19 cellular contexts compared by ENCODE assay signal in genomic region chr1:193346085-193346484, GRCh38.
A peak's percentile ranks its signal among the peaks of the same experiment; 100 is the strongest.
DNase-seq lines count a peak whose midpoint lies in the region; ATAC-seq and TF ChIP-seq lines count a peak whose summit lies in the region.
"Had no signal": no experiment of that assay in that cellular context is flagged by ENCODE, and none has a peak within 500 bp of the region (broad histone marks: within the 10 kb centered on the region; RNA-seq: fewer than 3 reads in every experiment).

No MANE protein-coding gene starts in this region.

- H3K4me3 Mint-ChIP-seq in mesothelial cell of epicardium = no peak overlapping the region
- H3K4me3 Mint-ChIP-seq in osteocyte (ENCODE audit: unreplicated experiment) = no peak overlapping the region
- H3K4me3 Mint-ChIP-seq: CD4-positive, CD25-positive, alpha-beta regulatory T cell; CD8-positive, alpha-beta memory T cell; GM23338; HFFc6 had no signal

- no peak for ATAC-seq in HG03520 (IDR thresholded peaks at IDR 0.05; ENCODE audit: unreplicated experiment)
- ATAC-seq: GM23338, HCT116, HepG2 had no signal

- H3K36me3 ChIP-seq in A673 (ENCODE audit: insufficient read depth, low read length, poor library complexity, severe bottlenecking) (no peaks in the 10 kb centered on the region), colonic mucosa (no peaks in the 10 kb centered on the region)
- H3K36me3 ChIP-seq: BE2C had no signal

- H3K27me3 ChIP-seq in A673 (replicated peaks; ENCODE audit: insufficient read depth, low read depth, low read length, poor library complexity) = no peaks in the 10 kb centered on the region
- H3K27me3 ChIP-seq in colonic mucosa = no peaks in the 10 kb centered on the region
- H3K27me3 ChIP-seq: BE2C had no signal

- H3K36me3 Mint-ChIP-seq in mesothelial cell of epicardium = no peaks in the 10 kb centered on the region
- H3K36me3 Mint-ChIP-seq in osteocyte (ENCODE audit: unreplicated experiment) = no peaks in the 10 kb centered on the region
- H3K36me3 Mint-ChIP-seq: CD4-positive, CD25-positive, alpha-beta regulatory T cell had no signal

- no peaks in the 10 kb centered on the region for H3K9me3 ChIP-seq in A673 (ENCODE audit: low read depth, low read length, poor library complexity, severe bottlenecking)
- H3K9me3 ChIP-seq in colonic mucosa = no peaks in the 10 kb centered on the region
- H3K9me3 ChIP-seq: BE2C had no signal

- intact Hi-C loops in A673 (cut with micrococcal nuclease; ENCODE audit: unreplicated experiment) = loop anchor here (5.0 to 10.0 kb wide), 2 partner anchors 169 to 291 kb away; partner anchors contain the start of genes RO60 and UCHL5
- intact Hi-C loops in colonic mucosa (cut with DNase I) = no loop called here

- TF ChIP-seq CTCF in mesothelial cell of epicardium (IDR thresholded peaks at IDR 0.05; ENCODE audit: unreplicated experiment) (no peak), osteocyte (IDR thresholded peaks at IDR 0.05) (no peak), A673 (conservative IDR thresholded peaks at IDR 0.05; ENCODE audit: low read depth, low read length) (no peak), colonic mucosa (IDR thresholded peaks at IDR 0.05) (no peak)

- POLR2A ChIA-PET in A673 (lab: Charles Lee; ENCODE audit: low non-redundant PET) = no interaction called here

- DNase-seq in HuH-7 (ENCODE audit: low spot score) = peak; percentile 54
- no peak for DNase-seq in mesothelial cell of epicardium (ENCODE audit: low spot score in 2 of 2, unreplicated experiment in 2 of 2)
- no peak for DNase-seq in osteocyte (ENCODE audit: extremely low spot score, unreplicated experiment)
- DNase-seq in NCI-H1092 treated with DMSO at 0.1 percent for 48 hours (lab: John Stamatoyannopoulos, UW) = no peak
- no peak for DNase-seq in A673 (ENCODE audit: low spot score)
- no peak for DNase-seq in colonic mucosa
- DNase-seq: ACHN; BE2C; C1 segment of cervical spinal cord; CD4-positive, CD25-positive, alpha-beta regulatory T cell; CD8-positive, alpha-beta memory T cell; COR-L47; GDM1; H7; HFFc6 had no signal

- H3K9me3 Mint-ChIP-seq in mesothelial cell of epicardium = no peaks in the 10 kb centered on the region
- H3K9me3 Mint-ChIP-seq in osteocyte (ENCODE audit: unreplicated experiment) = peaks cover 5% of the 10 kb centered on the region
- H3K9me3 Mint-ChIP-seq: GM23338, HFFc6 had no signal

- no peak overlapping the region for H3K4me3 ChIP-seq in A673 (ENCODE audit: low read depth, low read length, poor library complexity, severe bottlenecking)
- H3K4me3 ChIP-seq in colonic mucosa = no peak overlapping the region
- H3K4me3 ChIP-seq: GM23338 had no signal

- H3K4me1 Mint-ChIP-seq in mesothelial cell of epicardium (peaks cover 18% of the 10 kb centered on the region), osteocyte (ENCODE audit: unreplicated experiment) (peaks cover 10% of the 10 kb centered on the region)
- H3K4me1 Mint-ChIP-seq: CD4-positive, CD25-positive, alpha-beta regulatory T cell; CD8-positive, alpha-beta memory T cell; GM23338 had no signal

- H3K4me1 ChIP-seq in A673 (ENCODE audit: insufficient read depth, low read length, poor library complexity, severe bottlenecking) (peaks cover 48% of the 10 kb centered on the region), colonic mucosa (no peaks in the 10 kb centered on the region)
- H3K4me1 ChIP-seq: BE2C had no signal

- BruUV-seq in A673 (replicated peaks; lab: Mats Ljungman, UMichigan) = no TSS peak

- H3K27me3 Mint-ChIP-seq in mesothelial cell of epicardium (ENCODE audit: low read depth) (no peaks in the 10 kb centered on the region), osteocyte (ENCODE audit: unreplicated experiment) (no peaks in the 10 kb centered on the region)
- H3K27me3 Mint-ChIP-seq: CD4-positive, CD25-positive, alpha-beta regulatory T cell; CD8-positive, alpha-beta memory T cell had no signal

- H3K9ac ChIP-seq in colonic mucosa (ENCODE audit: low read depth in 2 of 2, low read length in 2 of 2) = no peak overlapping the region

- H3K27ac ChIP-seq in A673 (ENCODE audit: low read depth, low read length, poor library complexity, severe bottlenecking) (no peak overlapping the region), colonic mucosa (no peak overlapping the region)

- H3K27ac Mint-ChIP-seq in mesothelial cell of epicardium (peak overlapping the region; percentile 31), osteocyte (ENCODE audit: unreplicated experiment) (peak overlapping the region; percentile 63)
- H3K27ac Mint-ChIP-seq: CD8-positive, alpha-beta memory T cell; GM23338; HFFc6 had no signal

- CTCF ChIA-PET in A673 (lab: Charles Lee) = no interaction called here
